ENCODE assay signal across 8 cellular contexts in the genomic region with DNA sequence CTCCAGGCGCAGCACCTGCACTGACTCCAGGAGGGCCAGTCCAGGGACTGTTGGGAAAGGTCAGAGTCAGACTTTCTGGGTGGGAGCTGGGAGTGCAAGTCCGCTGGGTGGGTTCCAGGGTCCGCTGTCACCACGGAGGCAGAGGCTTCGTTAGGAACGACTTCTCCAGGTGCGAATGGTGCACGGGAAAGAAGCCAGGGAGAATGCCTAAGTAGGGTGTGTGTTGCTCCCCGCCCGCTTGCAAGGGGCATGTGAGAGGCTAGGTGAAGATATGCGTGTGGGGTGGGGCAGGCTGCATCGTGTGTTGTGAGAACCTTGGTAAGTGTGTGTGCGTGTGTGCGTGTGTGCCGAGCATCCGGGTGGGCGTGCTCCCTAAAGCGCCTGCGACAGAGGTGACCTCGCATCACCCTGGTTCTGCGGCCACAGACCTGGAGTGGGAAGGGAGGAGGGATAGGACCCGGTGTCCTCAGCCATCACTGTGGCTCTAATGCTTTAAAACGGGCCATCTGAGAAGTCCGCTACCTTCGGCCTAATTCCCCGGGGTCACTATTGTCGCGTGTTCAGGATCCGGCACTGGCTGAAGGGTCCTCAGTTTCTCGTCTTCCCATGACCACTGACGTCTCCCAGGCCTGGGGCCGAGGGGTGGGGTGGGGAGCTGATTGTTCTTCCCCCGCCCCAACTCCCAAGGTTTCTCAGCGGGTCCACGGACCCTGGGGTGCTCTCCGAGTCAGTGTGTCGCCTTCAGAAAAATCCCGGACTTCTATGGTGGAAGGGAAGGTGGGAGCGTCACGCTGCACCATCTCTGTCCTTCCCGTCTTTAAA. TPM values are rescaled to one million over a fixed set of nuclear protein-coding genes. Genes with fewer than 3 reads are reported as not detected.
A peak's percentile ranks its signal among the peaks of the same experiment; 100 is the strongest.
DNase-seq lines count a peak whose midpoint lies in the region; ATAC-seq and TF ChIP-seq lines count a peak whose summit lies in the region.

No MANE protein-coding gene starts in this region.

- no peak overlapping the region for H3K9ac ChIP-seq in IMR-90 (ENCODE audit: low read depth, low read length)

- BruUV-seq in Calu3 (replicated peaks; lab: Mats Ljungman, UMichigan) (no TSS peak), IMR-90 (replicated peaks; lab: Mats Ljungman, UMichigan) (no TSS peak)

- no peak overlapping the region for H3K4me2 ChIP-seq in IMR-90 (ENCODE audit: low read depth, low read length)

- H3K9me3 ChIP-seq in IMR-90 (ENCODE audit: control insufficient read depth, insufficient read depth, low read length) (peaks cover 10% of the 10 kb centered on the region; the same call in 1 of the 2 replicates), tibial nerve (no peaks in the 10 kb centered on the region)

- H3K14ac ChIP-seq in IMR-90 (replicated peaks; ENCODE audit: low read depth, low read length), result no peak overlapping the region

- CTCF ChIA-PET in Calu3 (lab: Charles Lee) (interaction anchor here (0.5 kb wide), 1 partner anchor 23 kb away, joined by 5 read pairs; no protein-coding TSS in a partner anchor), IMR-90 (lab: Yijun Ruan, JAX) (no interaction called here)

- H3K4me3 Mint-ChIP-seq in Calu3 (ENCODE audit: low read depth, unreplicated experiment), result peak overlapping the region; percentile 58
- peak overlapping the region; percentile 65 for H3K4me3 Mint-ChIP-seq in activated naive CD8-positive, alpha-beta T cell treated with anti-CD3 and anti-CD28 coated beads, Interleukin-2, amount 50 U/mL, for 24 hours
- H3K4me3 Mint-ChIP-seq in natural killer cell treated with Interleukin-12 subunit alpha and Interleukin-12 subunit beta and Interleukin-15 and Interleukin-18, amount 100 ng/mL, for 72 hours, result peak overlapping the region; percentile 73

- no peak for TF ChIP-seq CTCF in Calu3 (IDR thresholded peaks at IDR 0.05; ENCODE audit: unreplicated experiment)
- TF ChIP-seq CTCF in IMR-90 (conservative IDR thresholded peaks at IDR 0.05; ENCODE audit: low read depth, low read length), result no peak
- no peak for TF ChIP-seq CTCF in tibial nerve (IDR thresholded peaks at IDR 0.05)

- dilution Hi-C loops in IMR-90 (cut with HindIII; ENCODE audit: low sequenced_read_pairs, unreplicated experiment), result no loop called here

- peaks cover 76% of the 10 kb centered on the region for H3K27me3 ChIP-seq in IMR-90 (ENCODE audit: control insufficient read depth, insufficient read depth, low read length)
- H3K27me3 ChIP-seq in tibial nerve, result peaks cover 0 to 100% of the 10 kb centered on the region in 2 donors

- H3K27ac Mint-ChIP-seq in Calu3 (ENCODE audit: unreplicated experiment), result peak overlapping the region; percentile 40
- peak overlapping the region; percentile 65 for H3K27ac Mint-ChIP-seq in activated naive CD8-positive, alpha-beta T cell treated with anti-CD3 and anti-CD28 coated beads, Interleukin-2, amount 50 U/mL, for 24 hours
- H3K27ac Mint-ChIP-seq in natural killer cell treated with Interleukin-12 subunit alpha and Interleukin-12 subunit beta and Interleukin-15 and Interleukin-18, amount 100 ng/mL, for 72 hours, result no peak overlapping the region

- H3K4me3 ChIP-seq in IMR-90 (ENCODE audit: insufficient read depth, low read depth, low read length) (no peak overlapping the region), tibial nerve (no peak overlapping the region)

- no peak overlapping the region for H2BK15ac ChIP-seq in IMR-90 (ENCODE audit: low read depth, low read length)

- H2AFZ ChIP-seq in IMR-90 (replicated peaks; ENCODE audit: low read length, poor library complexity), result peak overlapping the region; percentile 82

- H3K36me3 ChIP-seq in IMR-90 (ENCODE audit: control insufficient read depth, insufficient read depth, low read length), result no peaks in the 10 kb centered on the region
- no peaks in the 10 kb centered on the region for H3K36me3 ChIP-seq in tibial nerve

- POLR2A ChIA-PET in IMR-90 (lab: Charles Lee; ENCODE audit: unreplicated experiment), result no interaction called here

- intact Hi-C loops in Calu3 (cut with micrococcal nuclease; ENCODE audit: unreplicated experiment) (loop anchor here (5.0 kb wide), 2 partner anchors 83 to 162 kb away; no protein-coding TSS in a partner anchor), IMR-90 (cut with micrococcal nuclease) (no loop called here)

- H3K36me3 Mint-ChIP-seq in Calu3 (ENCODE audit: insufficient read depth, unreplicated experiment), result peaks cover 13% of the 10 kb centered on the region
- H3K36me3 Mint-ChIP-seq in activated naive CD8-positive, alpha-beta T cell treated with anti-CD3 and anti-CD28 coated beads, Interleukin-2, amount 50 U/mL, for 24 hours (ENCODE audit: low read depth), result peaks cover 3% of the 10 kb centered on the region
- peaks cover 5% of the 10 kb centered on the region for H3K36me3 Mint-ChIP-seq in natural killer cell treated with Interleukin-12 subunit alpha and Interleukin-12 subunit beta and Interleukin-15 and Interleukin-18, amount 100 ng/mL, for 72 hours

- no peak overlapping the region for H2BK5ac ChIP-seq in IMR-90 (ENCODE audit: low read depth, low read length, poor library complexity, severe bottlenecking)

- no peak for ATAC-seq in IMR-90 (ENCODE audit: low read depth)
- no peak for ATAC-seq in activated naive CD8-positive, alpha-beta T cell treated with anti-CD3 and anti-CD28 coated beads, Interleukin-2, amount 50 U/mL, for 24 hours
- no peak for ATAC-seq in natural killer cell treated with Interleukin-12 subunit alpha and Interleukin-12 subunit beta and Interleukin-15 and Interleukin-18, amount 100 ng/mL, for 72 hours
- no peak for ATAC-seq in HG02852 (IDR thresholded peaks at IDR 0.05; ENCODE audit: unreplicated experiment)

- WGBS in IMR-90 (ENCODE audit: extremely low coverage in 2 of 2, insufficient read length in 1 of 2), 2 experiments, result 16% methylated on average over 10 of the region's 41 CpGs; no CpG with 5 or more reads in 1 of the 2 experiments
- 4 to 5% methylated on average over 22 to 41 of the region's 41 CpGs for WGBS in tibial nerve, 2 donors

- no peaks in the 10 kb centered on the region for H3K9me3 Mint-ChIP-seq in Calu3 (ENCODE audit: low read depth, unreplicated experiment)
- H3K9me3 Mint-ChIP-seq in activated naive CD8-positive, alpha-beta T cell treated with anti-CD3 and anti-CD28 coated beads, Interleukin-2, amount 50 U/mL, for 24 hours, result no peaks in the 10 kb centered on the region
- H3K9me3 Mint-ChIP-seq in natural killer cell treated with Interleukin-12 subunit alpha and Interleukin-12 subunit beta and Interleukin-15 and Interleukin-18, amount 100 ng/mL, for 72 hours, result no peaks in the 10 kb centered on the region

- H3K56ac ChIP-seq in IMR-90 (ENCODE audit: extremely low read depth, insufficient read depth, low read length), result no peak overlapping the region

- H4K5ac ChIP-seq in IMR-90 (ENCODE audit: low read depth, low read length), result no peak overlapping the region

- TF ChIP-seq RAD21 in IMR-90 (IDR thresholded peaks at IDR 0.05; ENCODE audit: low read length), result no peak

- H3K4ac ChIP-seq in IMR-90 (ENCODE audit: low read depth, low read length), result no peak overlapping the region

- peaks cover 11% of the 10 kb centered on the region for H4K20me1 ChIP-seq in IMR-90 (ENCODE audit: insufficient read depth, low read length)

- H3K79me1 ChIP-seq in IMR-90 (ENCODE audit: low read depth in 1 of 2, low read length in 2 of 2), result no peaks in the 10 kb centered on the region

- DNase-seq in Calu3, result peak; percentile 44
- DNase-seq in IMR-90, result no peak
- no peak for DNase-seq in activated naive CD8-positive, alpha-beta T cell treated with anti-CD3 and anti-CD28 coated beads, Interleukin-2, amount 50 U/mL, for 24 hours
- no peak for DNase-seq in natural killer cell treated with Interleukin-12 subunit alpha and Interleukin-12 subunit beta and Interleukin-15 and Interleukin-18, amount 100 ng/mL, for 72 hours (ENCODE audit: low spot score)
- no peak for DNase-seq in tibial nerve (ENCODE audit: low spot score in 2 of 2)
- DNase-seq in HUDEP-2 (lab: John Stamatoyannopoulos, UW; ENCODE audit: unreplicated experiment in 76 of 76), result no peak
- no peak for DNase-seq in NOMO-1 treated with dmso at 0.1 percent for 144 hours (lab: John Stamatoyannopoulos, UW; ENCODE audit: unreplicated experiment)

- TF ChIP-seq POLR2A in IMR-90 (IDR thresholded peaks at IDR 0.05; ENCODE audit: low read depth, low read length) (no peak), tibial nerve (IDR thresholded peaks at IDR 0.05) (no peak)

- no peak overlapping the region for H3K18ac ChIP-seq in IMR-90 (ENCODE audit: low read depth, low read length)

- no peaks in the 10 kb centered on the region; the same call in 1 of the 2 replicates for H3K9me1 ChIP-seq in IMR-90 (ENCODE audit: insufficient read depth, low read length)

- H2AK9ac ChIP-seq in IMR-90 (replicated peaks; ENCODE audit: low read depth, low read length, poor library complexity), result no peak overlapping the region

- no peak overlapping the region for H4K91ac ChIP-seq in IMR-90 (ENCODE audit: insufficient read depth, low read depth, low read length)

- no peak overlapping the region for H2BK120ac ChIP-seq in IMR-90 (ENCODE audit: low read depth, low read length)

- TF ChIP-seq EP300 in tibial nerve (IDR thresholded peaks at IDR 0.05), result no peak

- no peak overlapping the region for H4K8ac ChIP-seq in IMR-90 (ENCODE audit: low read depth in 2 of 2, low read length in 2 of 2)

- H3K23ac ChIP-seq in IMR-90 (ENCODE audit: low read depth, low read length), result no peak overlapping the region

- H2BK20ac ChIP-seq in IMR-90 (ENCODE audit: low read depth, low read length), result no peak overlapping the region

- in situ Hi-C loops in IMR-90 (cut with MboI; ENCODE audit: low sequenced_read_pairs), result loop anchor here (10.0 to 25.0 kb wide), 3 partner anchors 86 to 268 kb away; a partner anchor contains a TSS

- peaks cover 22% of the 10 kb centered on the region for H3K4me1 Mint-ChIP-seq in Calu3 (ENCODE audit: low read depth, unreplicated experiment)
- peaks cover 55% of the 10 kb centered on the region for H3K4me1 Mint-ChIP-seq in activated naive CD8-positive, alpha-beta T cell treated with anti-CD3 and anti-CD28 coated beads, Interleukin-2, amount 50 U/mL, for 24 hours
- H3K4me1 Mint-ChIP-seq in natural killer cell treated with Interleukin-12 subunit alpha and Interleukin-12 subunit beta and Interleukin-15 and Interleukin-18, amount 100 ng/mL, for 72 hours (ENCODE audit: low read depth in 2 of 2), result peaks cover 49% of the 10 kb centered on the region in 2 donors

- no peaks in the 10 kb centered on the region for H3K4me1 ChIP-seq in IMR-90 (ENCODE audit: control insufficient read depth, insufficient read depth, low read length)
- peaks cover 0 to 59% (median 8%) of the 10 kb centered on the region in 4 donors for H3K4me1 ChIP-seq in tibial nerve

- H2AK5ac ChIP-seq in IMR-90 (ENCODE audit: low read depth, low read length), result no peak overlapping the region

- no peak overlapping the region for H3K27ac ChIP-seq in IMR-90 (ENCODE audit: insufficient read depth, low read length)
- H3K27ac ChIP-seq in tibial nerve, result no peak overlapping the region

- H3K27me3 Mint-ChIP-seq in Calu3 (ENCODE audit: unreplicated experiment), result peaks cover 100% of the 10 kb centered on the region
- peaks cover 89% of the 10 kb centered on the region for H3K27me3 Mint-ChIP-seq in activated naive CD8-positive, alpha-beta T cell treated with anti-CD3 and anti-CD28 coated beads, Interleukin-2, amount 50 U/mL, for 24 hours
- H3K27me3 Mint-ChIP-seq in natural killer cell treated with Interleukin-12 subunit alpha and Interleukin-12 subunit beta and Interleukin-15 and Interleukin-18, amount 100 ng/mL, for 72 hours, result peaks cover 71 to 91% of the 10 kb centered on the region in 2 donors

RNA-seq across cellular contexts. Expression of a gene that starts 6.1 kb away (rescaled TPM):
- total RNA-seq in Calu3 (2022) (not detected in 2 replicates), IMR-90 (2012; rRNA removed) (not detected in 2 replicates), tibial nerve (not detected)
- polyA plus RNA-seq in IMR-90 (2012; rRNA removed), result not detected in 2 replicates
- not detected in 2 replicates for polyA plus RNA-seq in IMR-90 (2012; cell fraction: cytosol; rRNA removed)
- not detected in 2 replicates for polyA plus RNA-seq in IMR-90 (2012; cell fraction: nucleus; rRNA removed; ENCODE audit: low replicate concordance)
- total RNA-seq in natural killer cell treated with Interleukin-12 subunit alpha and Interleukin-12 subunit beta and Interleukin-15 and Interleukin-18, amount 100 ng/mL, for 72 hours, result not detected

RNA-seq across cellular contexts. Expression of a gene that starts 17.9 kb away (rescaled TPM):
- 12.9 and 14.7 TPM in 2 replicates for total RNA-seq in Calu3 (2022)
- total RNA-seq in IMR-90 (2012; rRNA removed), result 5.3 and 6.6 TPM in 2 replicates
- 5.9 and 6.2 TPM in 2 replicates for polyA plus RNA-seq in IMR-90 (2012; rRNA removed)
- 4.1 and 4.2 TPM in 2 replicates for polyA plus RNA-seq in IMR-90 (2012; cell fraction: cytosol; rRNA removed)
- 17.4 and 19.0 TPM in 2 replicates for polyA plus RNA-seq in IMR-90 (2012; cell fraction: nucleus; rRNA removed; ENCODE audit: low replicate concordance)
- total RNA-seq in natural killer cell treated with Interleukin-12 subunit alpha and Interleukin-12 subunit beta and Interleukin-15 and Interleukin-18, amount 100 ng/mL, for 72 hours, result 10 to 100 TPM in 1 of 2 donors, 1 to 10 TPM in 1; 9.6 to 13.8 TPM
- 10 to 100 TPM; 14.7 to 19.0 (median 18.6) TPM for total RNA-seq in tibial nerve

Comparison
In these comparisons a context has a peak if more than half of its experiments do, and no peak if none do; other contexts are left out.
1. H3K27ac Mint-ChIP-seq: peak in Calu3 (single experiment) and activated naive CD8-positive, alpha-beta T cell treated with anti-CD3 and anti-CD28 coated beads, Interleukin-2, amount 50 U/mL, for 24 hours (single experiment); none in natural killer cell treated with Interleukin-12 subunit alpha and Interleukin-12 subunit beta and Interleukin-15 and Interleukin-18, amount 100 ng/mL, for 72 hours (0 of 2).
2. Peak in every context shown above with its lines, with median percentiles within 50 percentile points of each other: H3K4me3 Mint-ChIP-seq.